In genomic region chr18:3262234-3263171, GRCh38 we compare ENCODE assay signal across 8 cellular contexts. TPM values are rescaled to one million over a fixed set of nuclear protein-coding genes. Genes with fewer than 3 reads are reported as not detected.
DNase-seq lines count a peak whose midpoint lies in the region; ATAC-seq, FAIRE-seq and TF ChIP-seq lines count a peak whose summit lies in the region.

No MANE protein-coding gene starts in this region.

- no peaks in the 10 kb centered on the region for H3K27me3 Mint-ChIP-seq in astrocyte (ENCODE audit: low read depth, unreplicated experiment)

- H4K20me1 ChIP-seq in PC-3 (ENCODE audit: low read length), result peaks cover 49% of the 10 kb centered on the region
- H4K20me1 ChIP-seq in astrocyte (ENCODE audit: insufficient read depth, low read length), result peaks cover 57% of the 10 kb centered on the region

- H3K9ac ChIP-seq in PC-3 (ENCODE audit: low read length), result peak overlapping the region; percentile 97
- H3K9ac ChIP-seq in astrocyte (ENCODE audit: low read length), result peak overlapping the region; percentile 98
- peak overlapping the region; percentile 93 for H3K9ac ChIP-seq in iPS-18a (ENCODE audit: low read length)

- no peaks in the 10 kb centered on the region for H3K27me3 ChIP-seq in PC-3 (ENCODE audit: low read length)
- H3K27me3 ChIP-seq in astrocyte (ENCODE audit: insufficient read depth, low read length), result no peaks in the 10 kb centered on the region
- no peaks in the 10 kb centered on the region for H3K27me3 ChIP-seq in iPS-18a (ENCODE audit: control insufficient read depth, insufficient read depth, low read length)

- H3K36me3 Mint-ChIP-seq in astrocyte (ENCODE audit: low read depth, unreplicated experiment), result peaks cover 4% of the 10 kb centered on the region

- H3K4me3 Mint-ChIP-seq in astrocyte (ENCODE audit: unreplicated experiment), result peak overlapping the region; percentile 91

- DNase-seq in PC-3 (peak; percentile 41), astrocyte (ENCODE audit: low read depth) (peak; percentile 39), NCI-H1694 (lab: John Stamatoyannopoulos, UW) (no peak), COR-L47 (lab: John Stamatoyannopoulos, UW) (no peak)
- peak; percentile 12 for DNase-seq in stimulated activated CD4-positive, alpha-beta T cell treated with anti-CD3 and anti-CD28 coated beads, Interleukin-12 subunit alpha, Interleukin-12 subunit beta, amount 100 ng/mL, for 4 hours

- POLR2A ChIA-PET in PC-3 (lab: Charles Lee; ENCODE audit: unreplicated experiment), result interaction anchor here (0.6 to 1.4 kb wide), 4 partner anchors 15 to 331 kb away, joined by 3 to 10 read pairs (median 5); partner anchors contain the start of gene MYL12A

- H3K27ac ChIP-seq in PC-3 (ENCODE audit: low read length), result peak overlapping the region; percentile 87
- H3K27ac ChIP-seq in astrocyte (ENCODE audit: low read depth, low read length), result peak overlapping the region; percentile 98
- no peak overlapping the region for H3K27ac ChIP-seq in iPS-18a (ENCODE audit: low read length)

- TSS peak; percentile 50 for BruUV-seq in PC-3 (replicated peaks; lab: Mats Ljungman, UMichigan)

- no peaks in the 10 kb centered on the region for H3K9me3 Mint-ChIP-seq in astrocyte (ENCODE audit: unreplicated experiment)

- no peak for TF ChIP-seq CTCF in PC-3 (conservative IDR thresholded peaks at IDR 0.05; ENCODE audit: low read depth, low read length)
- no peak for TF ChIP-seq CTCF in astrocyte (IDR thresholded peaks at IDR 0.05; ENCODE audit: insufficient read depth, low read depth, low read length)

- H3K4me2 ChIP-seq in PC-3 (ENCODE audit: low read length), result peak overlapping the region; percentile 86
- peak overlapping the region; percentile 85 for H3K4me2 ChIP-seq in astrocyte (ENCODE audit: low read length)

- no peak for FAIRE-seq in astrocyte (lab: Jason Lieb, UNC)

- peaks cover 48% of the 10 kb centered on the region for H3K4me1 ChIP-seq in PC-3 (ENCODE audit: insufficient read depth, low read length)
- peaks cover 36% of the 10 kb centered on the region for H3K4me1 ChIP-seq in astrocyte (ENCODE audit: insufficient read depth, low read length)
- peaks cover 10% of the 10 kb centered on the region for H3K4me1 ChIP-seq in iPS-18a (ENCODE audit: control insufficient read depth, low read depth, low read length)

- peak overlapping the region; percentile 90 for H3K27ac Mint-ChIP-seq in astrocyte (ENCODE audit: unreplicated experiment)

- no peaks in the 10 kb centered on the region for H3K9me3 ChIP-seq in PC-3 (ENCODE audit: low read length)
- no peaks in the 10 kb centered on the region for H3K9me3 ChIP-seq in astrocyte (ENCODE audit: insufficient read depth, low read depth, low read length)
- H3K9me3 ChIP-seq in iPS-18a (ENCODE audit: control insufficient read depth, low read depth, low read length), result no peaks in the 10 kb centered on the region

- H3K9me2 ChIP-seq in PC-3 (replicated peaks; ENCODE audit: low read length), result no peaks in the 10 kb centered on the region

- H2AFZ ChIP-seq in PC-3 (ENCODE audit: low read length) (peak overlapping the region; percentile 89; the same call in 1 of the 2 replicates), astrocyte (ENCODE audit: low read depth, low read length) (no peak overlapping the region)

- intact Hi-C loops in PC-3 (cut with micrococcal nuclease), result loop anchor here (5.0 kb wide), 1 partner anchor 340 kb away; no protein-coding TSS in a partner anchor

- CTCF ChIA-PET in PC-3 (lab: Charles Lee), result no interaction called here

- ATAC-seq in GM18517 (IDR thresholded peaks at IDR 0.05; ENCODE audit: unreplicated experiment) (peak; percentile 44), HG02763 (IDR thresholded peaks at IDR 0.05; ENCODE audit: unreplicated experiment) (peak; percentile 31), PC-3 (peak; percentile 37)

- H3K79me2 ChIP-seq in PC-3 (ENCODE audit: low read length) (peaks cover 84% of the 10 kb centered on the region), astrocyte (ENCODE audit: insufficient read depth, low read length) (peaks cover 81% of the 10 kb centered on the region)

- H3K4me3 ChIP-seq in PC-3 (ENCODE audit: low read length) (peak overlapping the region; percentile 86), astrocyte (ENCODE audit: insufficient read depth, low read depth, low read length) (peak overlapping the region; percentile 100), iPS-18a (ENCODE audit: low read length) (peak overlapping the region; percentile 96)

- H3K4me1 Mint-ChIP-seq in astrocyte (ENCODE audit: low read depth, unreplicated experiment), result peaks cover 46% of the 10 kb centered on the region

- no peaks in the 10 kb centered on the region for H3F3A ChIP-seq in PC-3 (ENCODE audit: low read length, unreplicated experiment)

- H3K36me3 ChIP-seq in PC-3 (ENCODE audit: low read depth, low read length) (peaks cover 13% of the 10 kb centered on the region), astrocyte (ENCODE audit: insufficient read depth, low read length) (peaks cover 21% of the 10 kb centered on the region), iPS-18a (ENCODE audit: control insufficient read depth, low read depth, low read length) (peaks cover 8% of the 10 kb centered on the region)

RNA-seq across cellular contexts. Expression of gene MYL12B, which starts 0.6 kb away (rescaled TPM):
- total RNA-seq in PC-3 (2014; rRNA removed) (233 and 308 TPM in 2 replicates), astrocyte (374 and 433 TPM in 2 replicates)

RNA-seq across cellular contexts. Expression of gene MYL12A, which starts 14.9 kb away (rescaled TPM):
- total RNA-seq in PC-3 (2014; rRNA removed) (254 and 329 TPM in 2 replicates), astrocyte (659 and 682 TPM in 2 replicates)

RNA-seq across cellular contexts. Expression of gene MYOM1, which starts 42.7 kb away (rescaled TPM):
- total RNA-seq in PC-3 (2014; rRNA removed) (0.07 and 0.12 TPM in 2 replicates), astrocyte (0.57 and 0.94 TPM in 2 replicates)

Comparison
In these comparisons a context has a peak if more than half of its experiments do, and no peak if none do; other contexts are left out.
1. DNase-seq: peak in PC-3 (single experiment), astrocyte (single experiment) and stimulated activated CD4-positive, alpha-beta T cell treated with anti-CD3 and anti-CD28 coated beads, Interleukin-12 subunit alpha, Interleukin-12 subunit beta, amount 100 ng/mL, for 4 hours (single experiment); none in NCI-H1694 (single experiment) and COR-L47 (single experiment).
2. Peak in every context shown above with its lines, with median percentiles within 50 percentile points of each other: ATAC-seq, H3K4me3 ChIP-seq and H3K9ac ChIP-seq.